Comparison of ENCODE assay signal across 21 cellular contexts in genomic region chr12:48092606-48093005, GRCh38.
"Had no signal": no experiment of that assay in that cellular context is flagged by ENCODE, and none has a peak within 500 bp of the region (broad histone marks: within the 10 kb centered on the region; RNA-seq: fewer than 3 reads in every experiment).

No MANE protein-coding gene starts in this region.

- H3K27ac ChIP-seq: coronary artery, hepatocyte, neutrophil, sigmoid colon, suprapubic skin, thyroid gland had no signal

- H3K4me2 ChIP-seq: hepatocyte, smooth muscle cell had no signal

- H3K4me3 ChIP-seq: coronary artery, hepatocyte, sigmoid colon, smooth muscle cell, suprapubic skin, thyroid gland had no signal

- H2AFZ ChIP-seq: hepatocyte had no signal

- ATAC-seq: naive thymus-derived CD4-positive, alpha-beta T cell; stimulated activated effector memory CD8-positive, alpha-beta T cell treated with anti-CD3 and anti-CD28 coated beads, Interleukin-12 subunit alpha, Interleukin-12 subunit beta, amount 100 ng/mL, for 72 hours; stimulated activated naive CD8-positive, alpha-beta T cell treated with anti-CD3 and anti-CD28 coated beads, Interleukin-15, Interleukin-2, amounts not matched to agents 100 U/mL and 50 U/mL, for 24 hours had no signal

- H3K4me1 ChIP-seq: sigmoid colon, suprapubic skin, thyroid gland had no signal

- H3K9me3 ChIP-seq: neutrophil, sigmoid colon, suprapubic skin, thyroid gland had no signal

- FAIRE-seq: endothelial cell of umbilical vein, urothelium cell line had no signal

- H3K27me3 ChIP-seq: hepatocyte, neutrophil, sigmoid colon, suprapubic skin, thyroid gland had no signal

- DNase-seq: effector CD4-positive, alpha-beta T cell; endodermal cell; erythroblast; foreskin melanocyte; head of caudate nucleus; kidney glomerular epithelial cell; mammary epithelial cell; naive thymus-derived CD4-positive, alpha-beta T cell; posterior cingulate gyrus; sigmoid colon; stimulated activated CD4-positive, alpha-beta T cell treated with anti-CD3 and anti-CD28 coated beads, Interleukin-2, amount 100 ng/mL, for 48 hours; stimulated activated naive CD8-positive, alpha-beta T cell treated with anti-CD3 and anti-CD28 coated beads, Interleukin-15, Interleukin-2, amounts not matched to agents 100 U/mL and 50 U/mL, for 24 hours; thyroid gland had no signal
